In the genomic region with DNA sequence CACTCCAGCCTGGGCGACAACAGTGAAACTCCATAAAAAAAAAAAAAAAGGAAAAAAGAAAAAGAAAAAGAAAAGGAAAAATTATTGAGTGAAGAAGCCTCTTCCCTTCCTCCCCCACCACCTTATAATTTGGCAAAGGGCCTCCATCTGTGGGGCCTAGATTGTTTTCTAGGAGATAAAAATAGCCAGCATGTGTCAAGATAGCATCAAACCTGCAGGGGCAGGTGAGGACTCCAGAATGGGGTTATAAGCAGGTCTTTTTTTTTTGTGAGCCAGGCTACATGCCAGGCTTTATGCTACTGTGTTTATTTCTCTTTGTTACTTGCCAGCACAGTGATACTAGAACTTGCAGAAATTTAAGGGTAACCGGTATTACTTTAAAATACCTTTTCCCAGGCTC, we compare ENCODE assay signal across 16 cellular contexts. TPM values are rescaled to one million over a fixed set of nuclear protein-coding genes. Genes with fewer than 3 reads are reported as not detected.
DNase-seq lines count a peak whose midpoint lies in the region; ATAC-seq and TF ChIP-seq lines count a peak whose summit lies in the region.
"Had no signal": no experiment of that assay in that cellular context is flagged by ENCODE, and none has a peak within 500 bp of the region (broad histone marks: within the 10 kb centered on the region; RNA-seq: fewer than 3 reads in every experiment).

No MANE protein-coding gene starts in this region.

- CTCF ChIA-PET in RWPE1 (lab: Yijun Ruan, JAX): no interaction called here

- intact Hi-C loops in prostate gland (cut with DNase I): no loop called here

- H3K27ac ChIP-seq in prostate gland: no peak overlapping the region
- no peak overlapping the region for H3K27ac ChIP-seq in RWPE1
- H3K27ac ChIP-seq: 22Rv1 had no signal

- H3K9me3 ChIP-seq in prostate gland: no peaks in the 10 kb centered on the region

- no peak for ATAC-seq in HG03095 (IDR thresholded peaks at IDR 0.05; ENCODE audit: unreplicated experiment)

- H3K27me3 ChIP-seq in prostate gland (replicated peaks; ENCODE audit: insufficient read depth): no peaks in the 10 kb centered on the region

- H3K4me3 ChIP-seq in prostate gland: no peak overlapping the region

- DNase-seq in DMS 273 (lab: John Stamatoyannopoulos, UW; ENCODE audit: unreplicated experiment): peak; percentile 9
- no peak for DNase-seq in DMS 273 treated with DMSO at 0.1 percent for 48 hours (lab: John Stamatoyannopoulos, UW)
- peak; percentile 25 for DNase-seq in NCI-H1105 (lab: John Stamatoyannopoulos, UW)
- peak; percentile 75 for DNase-seq in RPMI8226
- DNase-seq in prostate gland (ENCODE audit: low spot score): peak; percentile 67
- DNase-seq in RWPE1 (ENCODE audit: low spot score): no peak
- DNase-seq in ureter (ENCODE audit: low spot score): no peak
- DNase-seq: DMS153, H7, Kasumi-1, MV-4-11, NCI-H146, NCI-H526, SHP77 had no signal

- H3K4me1 ChIP-seq in prostate gland (replicated peaks): no peaks in the 10 kb centered on the region

- no peak for TF ChIP-seq POLR2A in prostate gland (IDR thresholded peaks at IDR 0.05)

- no peaks in the 10 kb centered on the region for H3K36me3 ChIP-seq in prostate gland

- WGBS in prostate gland: 36% methylated on average over 2 of the region's 2 CpGs

- POLR2A ChIA-PET in RWPE1 (lab: Yijun Ruan, JAX; ENCODE audit: low non-redundant PET): no interaction called here

- TF ChIP-seq CTCF in prostate gland (IDR thresholded peaks at IDR 0.05): no peak
- TF ChIP-seq CTCF in RWPE1 (conservative IDR thresholded peaks at IDR 0.05; ENCODE audit: low read depth): no peak

RNA-seq across cellular contexts. Expression of a gene that starts 11.7 kb away (rescaled TPM):
- 10 to 100 TPM; 24.4 to 52.4 TPM for total RNA-seq in prostate gland
- 29.5 TPM for total RNA-seq in ureter

RNA-seq across cellular contexts. Expression of a gene that starts 30.1 kb away (rescaled TPM):
- total RNA-seq in prostate gland (1 to 10 TPM; 1.0 to 3.9 TPM), ureter (1.6 TPM)

RNA-seq across cellular contexts. Expression of a gene that starts 49.0 kb away (rescaled TPM):
- total RNA-seq in prostate gland (1 to 10 TPM; 6.9 to 8.4 TPM), ureter (9.4 TPM)

Comparison
In these comparisons a context has a peak if more than half of its experiments do, and no peak if none do; other contexts are left out.
1. DNase-seq: peak in DMS 273 (single experiment), NCI-H1105 (single experiment), RPMI8226 (single experiment) and prostate gland (single experiment); none in DMS 273 treated with DMSO at 0.1 percent for 48 hours (single experiment), RWPE1 (single experiment) and ureter (single experiment).